9 cellular contexts compared by ENCODE assay signal in the genomic region with DNA sequence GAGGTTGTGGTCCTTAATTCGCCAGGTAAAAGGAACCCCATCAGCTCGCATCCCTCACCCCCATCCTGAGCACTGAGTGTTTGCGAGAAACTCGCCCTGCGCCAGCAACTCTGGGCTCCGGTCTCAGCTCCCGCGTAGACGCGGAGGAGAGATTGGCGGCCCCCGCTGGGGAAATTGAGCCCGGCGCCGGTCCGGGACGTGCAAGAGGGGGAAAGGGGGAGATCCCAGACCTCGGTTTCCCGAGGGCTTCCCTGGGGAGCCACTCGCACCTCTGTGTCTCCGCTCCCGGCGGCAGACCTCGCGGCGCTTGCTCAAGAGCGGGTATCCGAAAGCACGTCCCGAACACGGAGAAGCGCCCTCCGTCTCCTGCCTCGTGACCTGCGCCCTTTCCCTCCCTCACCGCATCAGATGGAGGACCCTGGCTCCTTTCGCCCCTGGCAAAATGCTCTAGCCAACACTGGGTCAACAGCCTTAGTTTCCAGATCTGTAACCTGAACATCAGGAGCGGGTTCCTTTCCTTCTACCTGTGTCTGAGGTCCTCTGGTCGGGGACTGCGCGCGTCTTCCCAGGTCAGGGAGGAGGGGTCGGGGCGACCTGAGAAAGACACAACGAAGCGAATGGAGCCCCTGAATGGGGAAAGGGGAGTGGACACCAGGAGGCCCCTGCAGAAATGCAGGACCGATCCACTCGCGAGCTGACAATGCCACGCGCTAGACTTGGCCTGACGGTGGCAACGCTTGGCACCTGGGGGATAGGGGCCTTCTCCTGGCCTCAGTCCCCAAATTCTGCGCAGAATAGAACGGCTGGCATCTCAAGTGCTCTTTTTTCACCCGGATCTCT. TPM values are rescaled to one million over a fixed set of nuclear protein-coding genes. Genes with fewer than 3 reads are reported as not detected.
DNase-seq lines count a peak whose midpoint lies in the region; ATAC-seq and TF ChIP-seq lines count a peak whose summit lies in the region.
"Had no signal": no experiment of that assay in that cellular context is flagged by ENCODE, and none has a peak within 500 bp of the region (broad histone marks: within the 10 kb centered on the region; RNA-seq: fewer than 3 reads in every experiment).

No MANE protein-coding gene starts in this region.

- no peaks in the 10 kb centered on the region for H3K9me3 Mint-ChIP-seq in activated T-cell treated with anti-CD3 and anti-CD28 coated beads, Interleukin-2, amount 50 U/mL, for 24 hours

- peaks cover 93% of the 10 kb centered on the region for H3K27me3 Mint-ChIP-seq in activated T-cell treated with anti-CD3 and anti-CD28 coated beads, Interleukin-2, amount 50 U/mL, for 24 hours

- H3K36me3 ChIP-seq in duodenal mucosa (ENCODE audit: control insufficient read depth in 1 of 2, insufficient read depth in 2 of 2, low read length in 2 of 2) (peaks cover 0 to 2% of the 10 kb centered on the region in 2 donors), mesendoderm (ENCODE audit: control insufficient read depth, insufficient read depth, low read length) (no peaks in the 10 kb centered on the region), thoracic aorta (no peaks in the 10 kb centered on the region)

- H3K27me3 ChIP-seq in duodenal mucosa (ENCODE audit: control insufficient read depth in 1 of 2, insufficient read depth in 2 of 2, low read length in 2 of 2): peaks cover 37 to 48% of the 10 kb centered on the region in 2 donors
- peaks cover 29% of the 10 kb centered on the region for H3K27me3 ChIP-seq in mesendoderm (ENCODE audit: insufficient read depth, low read length, poor library complexity)
- H3K27me3 ChIP-seq in thoracic aorta (replicated peaks; ENCODE audit: insufficient read depth): no peaks in the 10 kb centered on the region

- H3K56ac ChIP-seq in mesendoderm (ENCODE audit: low read length): no peak overlapping the region

- H3K4me1 ChIP-seq in duodenal mucosa (ENCODE audit: control insufficient read depth in 1 of 2, insufficient read depth in 2 of 2, low read length in 2 of 2) (peaks cover 11 to 21% of the 10 kb centered on the region in 2 donors), mesendoderm (ENCODE audit: control insufficient read depth, low read depth, low read length) (peaks cover 7% of the 10 kb centered on the region), thoracic aorta (ENCODE audit: control insufficient read depth in 1 of 2, low read depth in 2 of 2) (peaks cover 19 to 48% of the 10 kb centered on the region in 2 donors)

- no peak overlapping the region for H3K4me3 Mint-ChIP-seq in activated T-cell treated with anti-CD3 and anti-CD28 coated beads, Interleukin-2, amount 50 U/mL, for 24 hours

- H3K79me1 ChIP-seq in mesendoderm (ENCODE audit: low read length): no peaks in the 10 kb centered on the region

- no peak overlapping the region for H4K8ac ChIP-seq in mesendoderm (ENCODE audit: low read depth, low read length)

- peaks cover 18% of the 10 kb centered on the region for H3K4me1 Mint-ChIP-seq in activated T-cell treated with anti-CD3 and anti-CD28 coated beads, Interleukin-2, amount 50 U/mL, for 24 hours (ENCODE audit: low read depth)

- H4K5ac ChIP-seq in mesendoderm (ENCODE audit: low read length): no peak overlapping the region

- H2BK120ac ChIP-seq in mesendoderm (ENCODE audit: low read depth, low read length): no peak overlapping the region

- no peaks in the 10 kb centered on the region for H3K79me2 ChIP-seq in mesendoderm (ENCODE audit: control insufficient read depth, insufficient read depth, low read length)

- WGBS in mesendoderm (ENCODE audit: extremely low coverage, insufficient coverage, low lambda C conversion rate): no CpG with 5 or more reads among the region's 56 CpGs

- H2AK5ac ChIP-seq in mesendoderm (ENCODE audit: low read length): no peak overlapping the region

- DNase-seq in activated T-cell treated with anti-CD3 and anti-CD28 coated beads, Interleukin-2, amount 50 U/mL, for 24 hours: no peak
- DNase-seq in activated T-cell treated with anti-CD3 and anti-CD28 coated beads for 4 hours: no peak
- no peak for DNase-seq in mesendoderm
- no peak for DNase-seq in thoracic aorta (ENCODE audit: low spot score)
- no peak for DNase-seq in central memory CD4-positive, alpha-beta T cell
- DNase-seq in activated CD4-positive, alpha-beta T cell treated with anti-CD3 and anti-CD28 coated beads, Interleukin-2, amount 50 U/mL, for 1 hour: no peak
- DNase-seq: activated CD4-positive, alpha-beta T cell treated with anti-CD3 and anti-CD28 coated beads, Interleukin-2, amount 50 U/mL, for 4 hours had no signal

- ATAC-seq in thoracic aorta (ENCODE audit: insufficient number of reproducible peaks, low FRiP score, low read depth): no peak
- ATAC-seq in GM21526 (IDR thresholded peaks at IDR 0.05; ENCODE audit: low FRiP score, unreplicated experiment): no peak

- H3K36me3 Mint-ChIP-seq in activated T-cell treated with anti-CD3 and anti-CD28 coated beads, Interleukin-2, amount 50 U/mL, for 24 hours (ENCODE audit: low read depth): no peaks in the 10 kb centered on the region

- H3K9ac ChIP-seq in duodenal mucosa (ENCODE audit: low read depth in 1 of 2, low read length in 2 of 2) (peak overlapping the region; percentile 12 to 41), mesendoderm (ENCODE audit: low read length) (peak overlapping the region; percentile 29)

- H2BK5ac ChIP-seq in mesendoderm (ENCODE audit: low read length): no peak overlapping the region

- no peak overlapping the region for H3K18ac ChIP-seq in mesendoderm (ENCODE audit: low read length)

- H3K27ac Mint-ChIP-seq in activated T-cell treated with anti-CD3 and anti-CD28 coated beads, Interleukin-2, amount 50 U/mL, for 24 hours: peak overlapping the region; percentile 44

- no peak overlapping the region for H3K23ac ChIP-seq in mesendoderm (ENCODE audit: low read length)

- H3K27ac ChIP-seq in duodenal mucosa (ENCODE audit: low read depth, low read length): no peak overlapping the region
- no peak overlapping the region for H3K27ac ChIP-seq in mesendoderm (ENCODE audit: low read depth, low read length)
- H3K27ac ChIP-seq in thoracic aorta: no peak overlapping the region

- H3K4ac ChIP-seq in mesendoderm (ENCODE audit: low read depth, low read length): no peak overlapping the region

- peak overlapping the region; percentile 43 for H3K4me2 ChIP-seq in mesendoderm (ENCODE audit: low read length)

- H3K9me3 ChIP-seq in duodenal mucosa (ENCODE audit: control insufficient read depth in 1 of 2, low read length in 2 of 2) (no peaks in the 10 kb centered on the region), thoracic aorta (no peaks in the 10 kb centered on the region)

- H3K4me3 ChIP-seq in duodenal mucosa (ENCODE audit: low read depth in 1 of 2, low read length in 2 of 2) (peak overlapping the region; percentile 49 to 70), mesendoderm (ENCODE audit: low read length) (no peak overlapping the region), thoracic aorta (peak overlapping the region; percentile 50)

- no peak for TF ChIP-seq CTCF in thoracic aorta (IDR thresholded peaks at IDR 0.05)

- H2BK15ac ChIP-seq in mesendoderm (replicated peaks; ENCODE audit: low read depth): no peak overlapping the region

RNA-seq across cellular contexts. Expression of a gene that starts 2.9 kb away (rescaled TPM):
- 2.4 TPM for polyA plus RNA-seq in mesendoderm (2013, experiment 1 of 2)
- 2.4 TPM for polyA plus RNA-seq in mesendoderm (2013, experiment 2 of 2)
- total RNA-seq in thoracic aorta: 1 to 10 TPM; 1.2 to 3.6 TPM
